Comparison of ENCODE assay signal across 23 cellular contexts in genomic region chr16:16933861-16934260, GRCh38.
"Had no signal": no experiment of that assay in that cellular context is flagged by ENCODE, and none has a peak within 500 bp of the region (broad histone marks: within the 10 kb centered on the region; RNA-seq: fewer than 3 reads in every experiment).

No MANE protein-coding gene starts in this region.

- H3K9me3 Mint-ChIP-seq: activated CD8-positive, alpha-beta T cell treated with anti-CD3 and anti-CD28 coated beads for 36 hours; activated naive CD4-positive, alpha-beta T cell treated with anti-CD3 and anti-CD28 coated beads, Interleukin-2, amount 10 ng/mL, durations not matched to agents 7 days and 5 days; activated naive CD8-positive, alpha-beta T cell treated with anti-CD3 and anti-CD28 coated beads for 36 hours; activated T-helper 2 cell treated with anti-CD3 and anti-CD28 coated beads, Interferon-gamma antibody, Interleukin-2, Interleukin-4, amounts not matched to agents 10 μg/mL and 5 μg/mL and 100 μg/mL, durations not matched to agents 14 hours and 24 hours and 36 hours had no signal

- H3K4me3 ChIP-seq: cardiac muscle cell, SK-N-MC had no signal

- DNase-seq: activated CD4-positive, alpha-beta T cell treated with anti-CD3 and anti-CD28 coated beads for 36 hours; activated CD8-positive, alpha-beta memory T cell treated with anti-CD3 and anti-CD28 coated beads, Interleukin-2, amount 50 U/mL, for 4 hours; activated CD8-positive, alpha-beta T cell treated with anti-CD3 and anti-CD28 coated beads for 36 hours; activated gamma-delta T cell treated with Interleukin-2 at 50 U/mL for 16 hours; activated naive CD4-positive, alpha-beta T cell treated with anti-CD3 and anti-CD28 coated beads, Interleukin-2, amount 10 ng/mL, durations not matched to agents 7 days and 5 days; activated naive CD8-positive, alpha-beta T cell treated with anti-CD3 and anti-CD28 coated beads for 36 hours; activated T-cell treated with anti-CD3 and anti-CD28 coated beads, Interleukin-2, amount 50 U/mL, for 72 hours; brain microvascular endothelial cell; Kasumi-1; NCI-H1105 treated with DMSO at 0.1 percent for 48 hours; NCI-H146; NCI-H187 treated with DMSO at 0.1 percent for 48 hours; NCI-H2081 treated with DMSO at 0.1 percent for 48 hours; NCI-H446; NCI-H524 treated with DMSO at 0.1 percent for 48 hours; NCI-H748 treated with DMSO at 0.1 percent for 48 hours; OCI-M1; RPMI8226; T-helper 1 cell had no signal

- H3K4me1 Mint-ChIP-seq: activated CD4-positive, alpha-beta T cell treated with anti-CD3 and anti-CD28 coated beads for 36 hours; activated naive CD4-positive, alpha-beta T cell treated with anti-CD3 and anti-CD28 coated beads, Interleukin-2, amount 10 ng/mL, durations not matched to agents 7 days and 5 days; activated naive CD8-positive, alpha-beta T cell treated with anti-CD3 and anti-CD28 coated beads for 36 hours had no signal

- H3K27me3 Mint-ChIP-seq: activated naive CD4-positive, alpha-beta T cell treated with anti-CD3 and anti-CD28 coated beads, Interleukin-2, amount 10 ng/mL, durations not matched to agents 7 days and 5 days; activated naive CD8-positive, alpha-beta T cell treated with anti-CD3 and anti-CD28 coated beads for 36 hours had no signal

- H3K4me3 Mint-ChIP-seq: activated CD4-positive, alpha-beta T cell treated with anti-CD3 and anti-CD28 coated beads for 36 hours; activated CD8-positive, alpha-beta T cell treated with anti-CD3 and anti-CD28 coated beads for 36 hours; activated naive CD4-positive, alpha-beta T cell treated with anti-CD3 and anti-CD28 coated beads, Interleukin-2, amount 10 ng/mL, durations not matched to agents 7 days and 5 days; activated naive CD8-positive, alpha-beta T cell treated with anti-CD3 and anti-CD28 coated beads for 36 hours; activated T-cell treated with anti-CD3 and anti-CD28 coated beads, Interleukin-2, amount 50 U/mL, for 72 hours had no signal

- H3K36me3 ChIP-seq: brain microvascular endothelial cell, cardiac muscle cell had no signal

- H3K36me3 Mint-ChIP-seq: activated naive CD4-positive, alpha-beta T cell treated with anti-CD3 and anti-CD28 coated beads, Interleukin-2, amount 10 ng/mL, durations not matched to agents 7 days and 5 days; activated naive CD8-positive, alpha-beta T cell treated with anti-CD3 and anti-CD28 coated beads for 36 hours had no signal

- H3K27ac ChIP-seq: brain microvascular endothelial cell, cardiac muscle cell, SK-N-MC, VCaP had no signal

- H3K27ac Mint-ChIP-seq: activated CD4-positive, alpha-beta T cell treated with anti-CD3 and anti-CD28 coated beads for 36 hours; activated CD8-positive, alpha-beta T cell treated with anti-CD3 and anti-CD28 coated beads for 36 hours; activated naive CD4-positive, alpha-beta T cell treated with anti-CD3 and anti-CD28 coated beads, Interleukin-2, amount 10 ng/mL, durations not matched to agents 7 days and 5 days; activated naive CD8-positive, alpha-beta T cell treated with anti-CD3 and anti-CD28 coated beads for 36 hours; activated T-cell treated with anti-CD3 and anti-CD28 coated beads, Interleukin-2, amount 50 U/mL, for 72 hours; activated T-helper 2 cell treated with anti-CD3 and anti-CD28 coated beads, Interferon-gamma antibody, Interleukin-2, Interleukin-4, amounts not matched to agents 10 μg/mL and 5 μg/mL and 100 μg/mL, durations not matched to agents 14 hours and 24 hours and 36 hours had no signal

- H3K27me3 ChIP-seq: brain microvascular endothelial cell, cardiac muscle cell had no signal
